Comparison of ENCODE assay signal across 16 cellular contexts in genomic region chr22:27514612-27515011, GRCh38.
"Had no signal": no experiment of that assay in that cellular context is flagged by ENCODE, and none has a peak within 500 bp of the region (broad histone marks: within the 10 kb centered on the region; RNA-seq: fewer than 3 reads in every experiment).

No MANE protein-coding gene starts in this region.

- DNase-seq: activated CD4-positive, alpha-beta memory T cell treated with anti-CD3 and anti-CD28 coated beads, Interleukin-2, amount 10 ng/mL, durations not matched to agents 7 days and 5 days; activated CD4-positive, alpha-beta T cell treated with anti-CD3 and anti-CD28 coated beads for 4 hours; activated effector memory CD4-positive, alpha-beta T cell treated with Interleukin-2 at 50 U/mL for 16 hours; activated naive CD4-positive, alpha-beta T cell treated with anti-CD3 and anti-CD28 coated beads, Interleukin-2, amount 50 U/mL, for 16 hours; activated T-cell treated with anti-CD3 and anti-CD28 coated beads, Interleukin-2, amount 50 U/mL, for 24 hours; foreskin keratinocyte; mucosa of descending colon; natural killer cell; nucleus accumbens; SJCRH30; T-helper 17 cell had no signal

- H3K36me3 ChIP-seq: cardiac muscle cell, SJCRH30, thyroid gland had no signal

- ATAC-seq: foreskin keratinocyte; left lobe of liver; mucosa of descending colon; natural killer cell; stimulated activated effector memory CD8-positive, alpha-beta T cell treated with anti-CD3 and anti-CD28 coated beads, Interleukin-12 subunit alpha, Interleukin-12 subunit beta, amount 100 ng/mL, for 72 hours; T-helper 17 cell; WTC11 had no signal

- H3K4me3 ChIP-seq: cardiac muscle cell, mucosa of descending colon, SJCRH30, thyroid gland had no signal

- H3K27me3 ChIP-seq: cardiac muscle cell, foreskin keratinocyte, SJCRH30, thyroid gland had no signal

- H3K27ac ChIP-seq: cardiac muscle cell, SJCRH30, thyroid gland had no signal

- H3K9me3 ChIP-seq: mucosa of descending colon, SJCRH30, thyroid gland had no signal
